In genomic region chr12:9468998-9469397, GRCh38 we compare ENCODE assay signal across 8 cellular contexts.
DNase-seq lines count a peak whose midpoint lies in the region; ATAC-seq and TF ChIP-seq lines count a peak whose summit lies in the region.
"Not testable (repeated sequence)": the region's sequence is repeated elsewhere in the genome, so short reads cannot be mapped to it uniquely, and the experiment has no call there.

No MANE protein-coding gene starts in this region.

- DNase-seq in AG08396 (ENCODE audit: low spot score): peak; percentile 43
- DNase-seq in GM12865 (ENCODE audit: low read depth): peak; percentile 40
- peak; percentile 61 for DNase-seq in NCI-H146 (lab: John Stamatoyannopoulos, UW)
- peak in 32 of 34 experiments; percentile 4 to 59 (median 31) for DNase-seq in T-cell
- peak; percentile 35 for DNase-seq in adipocyte (ENCODE audit: low read depth)
- DNase-seq in fibroblast of the conjunctiva (ENCODE audit: low read depth): peak; percentile 17
- DNase-seq in sciatic nerve (ENCODE audit: low spot score): peak; percentile 73

- H3K4me1 ChIP-seq in adipocyte (ENCODE audit: control insufficient read depth, insufficient read depth, low read length); liver (ENCODE audit: control insufficient read depth in 4 of 4, insufficient read depth in 4 of 4, low read length in 3 of 4): not testable (repeated sequence)

- CTCF ChIA-PET in T-cell (lab: Charles Lee): interaction anchor here (0.6 to 1.6 kb wide), 4 partner anchors 137 to 989 kb away, joined by 3 to 5 read pairs (median 3); no protein-coding TSS in a partner anchor

- H3K27me3 Mint-ChIP-seq in T-cell: not testable (repeated sequence)

- not testable (repeated sequence) for H3K9me3 Mint-ChIP-seq in T-cell

- not testable (repeated sequence) for H3K27ac ChIP-seq in liver (ENCODE audit: low read depth in 1 of 2, low read length in 2 of 2)

- intact Hi-C loops in sciatic nerve (cut with DNase I): not testable (repeated sequence)

- not testable (repeated sequence) for H3K9me3 ChIP-seq in adipocyte (ENCODE audit: control insufficient read depth, low read length); liver (ENCODE audit: control insufficient read depth in 4 of 4, low read length in 3 of 4)

- H3K27me3 ChIP-seq in adipocyte (replicated peaks; ENCODE audit: control insufficient read depth, insufficient read depth, low read length); liver (ENCODE audit: control insufficient read depth in 4 of 4, insufficient read depth in 4 of 4, low read length in 3 of 4): not testable (repeated sequence)

- POLR2A ChIA-PET in T-cell (lab: Charles Lee): not testable (repeated sequence)

- not testable (repeated sequence) for H3K36me3 Mint-ChIP-seq in T-cell

- H3K27ac Mint-ChIP-seq in T-cell: not testable (repeated sequence)

- H3K4me1 Mint-ChIP-seq in T-cell: peaks cover 14 to 31% (median 20%) of the 10 kb centered on the region in 3 donors

- peak; percentile 79 to 86 for TF ChIP-seq RAD21 in liver (IDR thresholded peaks at IDR 0.05)

- not testable (repeated sequence) for H3K4me3 ChIP-seq in GM12865 (ENCODE audit: low read depth, low read length); adipocyte (ENCODE audit: low read length); liver (ENCODE audit: low read depth in 1 of 3, low read length in 3 of 3)

- ATAC-seq in T-cell (replicated peaks in 1 of 4) (peak; percentile 32 to 74 (median 48)), sciatic nerve (peak; percentile 58)

- not testable (repeated sequence) for H3K4me3 Mint-ChIP-seq in T-cell

- not testable (repeated sequence) for H3K9ac ChIP-seq in adipocyte (ENCODE audit: low read length); liver (ENCODE audit: low read depth in 1 of 2, low read length in 2 of 2)

- WGBS in liver: 25% methylated on average over 6 of the region's 6 CpGs

- H3K36me3 ChIP-seq in adipocyte (ENCODE audit: control insufficient read depth, insufficient read depth, low read length, severe bottlenecking); liver (ENCODE audit: control insufficient read depth in 4 of 4, insufficient read depth in 3 of 4, low read depth in 1 of 4, low read length in 3 of 4): not testable (repeated sequence)

- TF ChIP-seq CTCF in GM12865 (IDR thresholded peaks at IDR 0.05; ENCODE audit: insufficient read depth, low read depth, low read length, missing control alignments) (peak; percentile 29), liver (IDR thresholded peaks at IDR 0.05; ENCODE audit: low read depth, low read length, missing input control) (peak; percentile 59)

Comparison
In these comparisons a context has a peak if more than half of its experiments do, and no peak if none do; other contexts are left out.
1. DNase-seq: peak in every context shown above with its lines; median percentile 73 in sciatic nerve; 61 in NCI-H146; 43 in AG08396; 40 in GM12865; 35 in adipocyte; 31 in T-cell; 17 in fibroblast of the conjunctiva.